Comparison of ENCODE assay signal across 10 cellular contexts in genomic region chr22:30208631-30209603, GRCh38. TPM values are rescaled to one million over a fixed set of nuclear protein-coding genes. Genes with fewer than 3 reads are reported as not detected.
DNase-seq lines count a peak whose midpoint lies in the region; ATAC-seq, FAIRE-seq and TF ChIP-seq lines count a peak whose summit lies in the region.
"Had no signal": no experiment of that assay in that cellular context is flagged by ENCODE, and none has a peak within 500 bp of the region (broad histone marks: within the 10 kb centered on the region; RNA-seq: fewer than 3 reads in every experiment).

No MANE protein-coding gene starts in this region.

- intact Hi-C loops in PC-3 (cut with micrococcal nuclease) = loop anchor here (5.0 kb wide), 1 partner anchor 97 kb away; no protein-coding TSS in a partner anchor
- intact Hi-C loops in naive thymus-derived CD4-positive, alpha-beta T cell (cut with micrococcal nuclease) = no loop called here

- no peak overlapping the region for H3K56ac ChIP-seq in H1 (replicated peaks; ENCODE audit: insufficient read length, low read depth, low read length)

- no peak overlapping the region for H3K4me3 Mint-ChIP-seq in naive thymus-derived CD4-positive, alpha-beta T cell

- DNase-seq in AG09319 (ENCODE audit: extremely low read depth, low read depth) = peak; percentile 83
- DNase-seq in PC-3 = peak; percentile 88
- no peak for DNase-seq in H1 (ENCODE audit: low read depth in 1 of 2, low spot score in 2 of 2)
- no peak for DNase-seq in naive thymus-derived CD4-positive, alpha-beta T cell
- no peak for DNase-seq in DMS79 treated with DMSO at 0.1 percent for 48 hours (lab: John Stamatoyannopoulos, UW)
- no peak for DNase-seq in hypothalamus (lab: John Stamatoyannopoulos, UW)
- no peak for DNase-seq in HuH-7.5 (ENCODE audit: low spot score)
- no peak for DNase-seq in C1 segment of cervical spinal cord (lab: John Stamatoyannopoulos, UW)

- H3K79me2 ChIP-seq in PC-3 (ENCODE audit: low read length) (peaks cover 14% of the 10 kb centered on the region; the same call in 1 of the 2 replicates), H1 (ENCODE audit: control insufficient read depth in 1 of 2, insufficient read depth in 2 of 2, low read length in 2 of 2) (no peaks in the 10 kb centered on the region; a peak in 1 of 4 replicates)

- peak overlapping the region in 2 of 9 donors; percentile 21 to 43 for H3K27ac Mint-ChIP-seq in naive thymus-derived CD4-positive, alpha-beta T cell

- H3K27me3 ChIP-seq in PC-3 (ENCODE audit: low read length) (no peaks in the 10 kb centered on the region), H1 (replicated peaks in 1 of 4; ENCODE audit: control insufficient read depth in 3 of 4, extremely low read depth in 1 of 4, insufficient read depth in 3 of 4, low read length in 3 of 4) (no peaks in the 10 kb centered on the region; a peak in 1 of 7 replicates)
- H3K27me3 ChIP-seq in naive thymus-derived CD4-positive, alpha-beta T cell (ENCODE audit: control insufficient read depth in 2 of 2, insufficient read depth in 2 of 2, low read length in 2 of 2) = no peaks in the 10 kb centered on the region

- no peak for TF ChIP-seq POLR2A in H1 (IDR thresholded peaks at IDR 0.05; ENCODE audit: control extremely low read depth in 1 of 2, low read depth in 2 of 2, low read length in 2 of 2)

- H3K4me1 ChIP-seq in PC-3 (ENCODE audit: insufficient read depth, low read length) (peaks cover 88% of the 10 kb centered on the region), H1 (replicated peaks in 1 of 4; ENCODE audit: control insufficient read depth in 3 of 4, insufficient read depth in 4 of 4, low read length in 3 of 4) (peaks cover 0 to 9% (median 2%) of the 10 kb centered on the region in 4 experiments; a peak in 5 of 7 replicates)
- H3K4me1 ChIP-seq in naive thymus-derived CD4-positive, alpha-beta T cell (ENCODE audit: control insufficient read depth in 2 of 2, insufficient read depth in 2 of 2, low read length in 2 of 2) = no peaks in the 10 kb centered on the region

- no peaks in the 10 kb centered on the region for H3K79me1 ChIP-seq in H1 (ENCODE audit: low read depth, low read length)

- no peak overlapping the region for H4K5ac ChIP-seq in H1 (ENCODE audit: insufficient read length, low read depth, low read length)

- H3K27ac ChIP-seq in PC-3 (ENCODE audit: low read length) = peak overlapping the region; percentile 100
- no peak overlapping the region for H3K27ac ChIP-seq in H1 (ENCODE audit: low read depth, low read length)
- no peak overlapping the region for H3K27ac ChIP-seq in naive thymus-derived CD4-positive, alpha-beta T cell (ENCODE audit: low read depth, low read length)
- H3K27ac ChIP-seq: HL-60, VCaP had no signal

- peaks cover 5 to 49% (median 9%) of the 10 kb centered on the region in 7 donors for H3K4me1 Mint-ChIP-seq in naive thymus-derived CD4-positive, alpha-beta T cell

- H3K36me3 ChIP-seq in PC-3 (ENCODE audit: low read depth, low read length) (no peaks in the 10 kb centered on the region), H1 (ENCODE audit: control insufficient read depth in 2 of 4, insufficient read depth in 4 of 4, low read length in 3 of 4) (no peaks in the 10 kb centered on the region)
- no peaks in the 10 kb centered on the region for H3K36me3 ChIP-seq in naive thymus-derived CD4-positive, alpha-beta T cell (ENCODE audit: control insufficient read depth in 2 of 3, insufficient read depth in 3 of 3, low read length in 3 of 3)

- H4K8ac ChIP-seq in H1 (ENCODE audit: extremely low read depth, insufficient read depth, low read length) = peak overlapping the region; percentile 18; the same call in 1 of the 2 replicates

- no peak for FAIRE-seq in H1 (lab: Jason Lieb, UNC)

- no peak overlapping the region for H3K23ac ChIP-seq in H1 (ENCODE audit: insufficient read length)

- TF ChIP-seq RAD21 in H1 (IDR thresholded peaks at IDR 0.05 in 1 of 2, conservative IDR thresholded peaks at IDR 0.05 in 1 of 2; ENCODE audit: low read depth in 2 of 2, low read length in 2 of 2) = no peak

- peaks cover 30% of the 10 kb centered on the region for H3F3A ChIP-seq in PC-3 (ENCODE audit: low read length, unreplicated experiment)

- no peaks in the 10 kb centered on the region for H3K27me3 Mint-ChIP-seq in naive thymus-derived CD4-positive, alpha-beta T cell

- peaks cover 0 to 1% (median 0%) of the 10 kb centered on the region in 11 donors for H3K9me3 Mint-ChIP-seq in naive thymus-derived CD4-positive, alpha-beta T cell

- WGBS in H1 (ENCODE audit: extremely low coverage in 1 of 2, insufficient coverage in 1 of 2, insufficient read length in 1 of 2, insufficient replicate concordance in 2 of 2, low coverage in 1 of 2, low lambda C conversion rate in 2 of 2, missing lambda C conversion rate in 1 of 2), 2 experiments = 88% methylated on average over 26 of the region's 26 CpGs; no CpG with 5 or more reads in 1 of the 2 experiments

- ATAC-seq in PC-3 = peak; percentile 3
- peak; percentile 43 for ATAC-seq in naive thymus-derived CD4-positive, alpha-beta T cell

- POLR2A ChIA-PET in PC-3 (lab: Charles Lee; ENCODE audit: unreplicated experiment) (interaction anchor here (0.5 to 1.2 kb wide), 5 partner anchors 12 to 518 kb away, joined by 3 to 17 read pairs (median 5); no protein-coding TSS in a partner anchor), H1 (lab: Charles Lee; ENCODE audit: partially characterized antibody) (interaction anchor here (1.0 to 1.5 kb wide), 4 partner anchors 11 to 30 kb away, joined by 3 to 5 read pairs (median 4); no protein-coding TSS in a partner anchor)
- POLR2A ChIA-PET in naive thymus-derived CD4-positive, alpha-beta T cell (lab: Charles Lee) = no interaction called here

- H4K20me1 ChIP-seq in PC-3 (ENCODE audit: low read length) = no peaks in the 10 kb centered on the region
- no peaks in the 10 kb centered on the region for H4K20me1 ChIP-seq in H1 (replicated peaks in 1 of 2; ENCODE audit: control insufficient read depth in 1 of 2, insufficient read depth in 2 of 2, low read length in 2 of 2)

- H3K9ac ChIP-seq in PC-3 (ENCODE audit: low read length) (peak overlapping the region; percentile 96), H1 (replicated peaks in 1 of 4; ENCODE audit: extremely low read depth in 1 of 4, low read depth in 3 of 4, low read length in 3 of 4) (no peak overlapping the region)

- no peaks in the 10 kb centered on the region for H3K23me2 ChIP-seq in H1 (ENCODE audit: low read depth, low read length)

- peak overlapping the region; percentile 49 for H3K4ac ChIP-seq in H1 (replicated peaks; ENCODE audit: insufficient read length, low read depth, low read length)

- H3K4me3 ChIP-seq in PC-3 (ENCODE audit: low read length) = no peak overlapping the region
- H3K4me3 ChIP-seq in H1 (ENCODE audit: extremely low read depth in 1 of 4, insufficient read depth in 2 of 4, low read depth in 3 of 4, low read length in 4 of 4) = no peak overlapping the region
- no peak overlapping the region for H3K4me3 ChIP-seq in naive thymus-derived CD4-positive, alpha-beta T cell (ENCODE audit: low read length)

- H3K4me2 ChIP-seq in PC-3 (ENCODE audit: low read length) (peak overlapping the region; percentile 16; the same call in 1 of the 2 replicates), H1 (ENCODE audit: insufficient read depth in 1 of 2, low read depth in 2 of 2, low read length in 2 of 2) (no peak overlapping the region)

- H2BK15ac ChIP-seq in H1 (ENCODE audit: low read length) = peak overlapping the region; percentile 67; the same call in 1 of the 2 replicates

- H2BK20ac ChIP-seq in H1 (ENCODE audit: low read length) = peak overlapping the region; percentile 15; the same call in 1 of the 2 replicates

- no peaks in the 10 kb centered on the region for H3K9me3 ChIP-seq in PC-3 (ENCODE audit: low read length)
- H3K9me3 ChIP-seq in H1 (ENCODE audit: insufficient read depth in 2 of 2, low read depth in 1 of 2, low read length in 1 of 2) = no peaks in the 10 kb centered on the region
- H3K9me3 ChIP-seq in naive thymus-derived CD4-positive, alpha-beta T cell (ENCODE audit: control insufficient read depth in 2 of 3, low read length in 3 of 3) = no peaks in the 10 kb centered on the region

- TF ChIP-seq EP300 in H1 (IDR thresholded peaks at IDR 0.05; ENCODE audit: borderline replicate concordance in 1 of 2, low read depth in 2 of 2, low read length in 2 of 2) = no peak

- H3K18ac ChIP-seq in H1 (ENCODE audit: extremely low read depth, low read length) = peak overlapping the region; percentile 29; the same call in 1 of the 2 replicates

- no peak overlapping the region for H3K14ac ChIP-seq in H1 (ENCODE audit: insufficient read length)

- peak overlapping the region; percentile 48 for H2BK120ac ChIP-seq in H1 (replicated peaks; ENCODE audit: low read depth, low read length)

- no peak for TF ChIP-seq CTCF in AG09319 (IDR thresholded peaks at IDR 0.05; ENCODE audit: low read depth, low read length)
- TF ChIP-seq CTCF in PC-3 (conservative IDR thresholded peaks at IDR 0.05; ENCODE audit: low read depth, low read length) = no peak
- TF ChIP-seq CTCF in H1 (IDR thresholded peaks at IDR 0.05; ENCODE audit: control extremely low read depth in 1 of 3, insufficient read depth in 1 of 3, low read depth in 1 of 3, low read length in 3 of 3) = no peak

- H2AK5ac ChIP-seq in H1 (ENCODE audit: low read depth, low read length) = no peak overlapping the region

- no peak overlapping the region for H4K91ac ChIP-seq in H1 (replicated peaks; ENCODE audit: insufficient read length, low read length)

- BruUV-seq in PC-3 (replicated peaks; lab: Mats Ljungman, UMichigan) = no TSS peak

- H2AFZ ChIP-seq in PC-3 (ENCODE audit: low read length) = no peak overlapping the region
- peak overlapping the region; percentile 71 for H2AFZ ChIP-seq in H1 (ENCODE audit: low read length)

- CTCF ChIA-PET in PC-3 (lab: Charles Lee) (interaction anchor here (0.7 kb wide), 1 partner anchor 43 kb away, joined by 3 read pairs; no protein-coding TSS in a partner anchor), H1 (lab: Charles Lee; ENCODE audit: partially characterized antibody) (interaction anchor here (0.5 to 2.2 kb wide), 8 partner anchors 9 to 300 kb away, joined by 3 to 6 read pairs (median 4); no protein-coding TSS in a partner anchor)
- CTCF ChIA-PET in naive thymus-derived CD4-positive, alpha-beta T cell (lab: Charles Lee) = no interaction called here

- peak overlapping the region; percentile 90; the same call in 1 of the 2 replicates for H2BK12ac ChIP-seq in H1 (ENCODE audit: low read depth, low read length)

- H3K36me3 Mint-ChIP-seq in naive thymus-derived CD4-positive, alpha-beta T cell = no peaks in the 10 kb centered on the region

- H3K9me2 ChIP-seq in PC-3 (replicated peaks; ENCODE audit: low read length) = no peaks in the 10 kb centered on the region

- peak overlapping the region; percentile 44; the same call in 1 of the 2 replicates for H2BK5ac ChIP-seq in H1 (ENCODE audit: low read depth, low read length)

RNA-seq across cellular contexts. Expression of gene LIF, which starts 37.6 kb away (rescaled TPM):
- 64.1 and 71.6 TPM in 2 replicates for total RNA-seq in PC-3 (2014; rRNA removed)
- 3.3 and 3.5 TPM in 2 replicates for total RNA-seq in H1 (2021; fragmentation: NEBNext Ultra II Directional; extraction: Animal tissue kit (Norgen Biotek cat#: 25700))
- polyA plus RNA-seq in H1 (2011; rRNA removed) = 3.3 and 4.1 TPM in 2 replicates
- 4.0 TPM for polyA plus RNA-seq in H1 (2011; cell fraction: cytosol; rRNA removed)
- 16.5 TPM for polyA plus RNA-seq in H1 (2011; cell fraction: nucleus; rRNA removed)
- 3.5 to 4.5 TPM (median 3.9 TPM) in 4 replicates for polyA plus RNA-seq in H1 (2012, experiment 1 of 2)
- 2.9 TPM for polyA plus RNA-seq in H1 (2012, experiment 2 of 2)
- 2.2 TPM for polyA plus RNA-seq in H1 (2013, experiment 1 of 2)
- 1.8 TPM for polyA plus RNA-seq in H1 (2013, experiment 2 of 2)
- polyA minus RNA-seq in H1 (2011; rRNA and poly(A)+ RNA removed) = 9.4 and 9.6 TPM in 2 replicates
- polyA minus RNA-seq in H1 (2011; cell fraction: cytosol; rRNA and poly(A)+ RNA removed) = 6.2 TPM
- 4.6 TPM for polyA minus RNA-seq in H1 (2011; cell fraction: nucleus; rRNA and poly(A)+ RNA removed)
- total RNA-seq in naive thymus-derived CD4-positive, alpha-beta T cell = 100 to 1,000 TPM in 1 of 5 experiments, under 1 TPM in 2, not detected in 2; 0.64 to 260 (median 0.98) TPM
- not detected for polyA plus RNA-seq in naive thymus-derived CD4-positive, alpha-beta T cell

RNA-seq across cellular contexts. Expression of gene OSM, which starts 57.7 kb away (rescaled TPM):
- total RNA-seq in PC-3 (2014; rRNA removed) = not detected in 2 replicates
- not detected in 2 replicates for total RNA-seq in H1 (2021; fragmentation: NEBNext Ultra II Directional; extraction: Animal tissue kit (Norgen Biotek cat#: 25700))
- not detected in 2 replicates for polyA plus RNA-seq in H1 (2011; rRNA removed)
- not detected for polyA plus RNA-seq in H1 (2011; cell fraction: cytosol; rRNA removed)
- polyA plus RNA-seq in H1 (2011; cell fraction: nucleus; rRNA removed) = not detected
- polyA plus RNA-seq in H1 (2012, experiment 1 of 2) = not detected in 4 replicates
- polyA plus RNA-seq in H1 (2012, experiment 2 of 2) = not detected
- not detected for polyA plus RNA-seq in H1 (2013, experiment 1 of 2)
- polyA plus RNA-seq in H1 (2013, experiment 2 of 2) = not detected
- polyA minus RNA-seq in H1 (2011; rRNA and poly(A)+ RNA removed) = not detected in 2 replicates
- not detected for polyA minus RNA-seq in H1 (2011; cell fraction: cytosol; rRNA and poly(A)+ RNA removed)
- polyA minus RNA-seq in H1 (2011; cell fraction: nucleus; rRNA and poly(A)+ RNA removed) = not detected
- total RNA-seq in naive thymus-derived CD4-positive, alpha-beta T cell = 100 to 1,000 TPM in 1 of 5 experiments, 10 to 100 TPM in 2, 1 to 10 TPM in 1, under 1 TPM in 1; 0.49 to 158 (median 46.0) TPM
- polyA plus RNA-seq in naive thymus-derived CD4-positive, alpha-beta T cell = 1 to 10 TPM; 2.0 to 6.3 TPM

Comparison
In these comparisons a context has a peak if more than half of its experiments do, and no peak if none do; other contexts are left out.
1. DNase-seq: peak in AG09319 (single experiment) and PC-3 (single experiment); none in H1 (0 of 2), naive thymus-derived CD4-positive, alpha-beta T cell (0 of 9), DMS79 treated with DMSO at 0.1 percent for 48 hours (single experiment), hypothalamus (0 of 51), HuH-7.5 (single experiment) and C1 segment of cervical spinal cord (0 of 14).